Comparison of ENCODE assay signal across 4 cellular contexts in the genomic region with DNA sequence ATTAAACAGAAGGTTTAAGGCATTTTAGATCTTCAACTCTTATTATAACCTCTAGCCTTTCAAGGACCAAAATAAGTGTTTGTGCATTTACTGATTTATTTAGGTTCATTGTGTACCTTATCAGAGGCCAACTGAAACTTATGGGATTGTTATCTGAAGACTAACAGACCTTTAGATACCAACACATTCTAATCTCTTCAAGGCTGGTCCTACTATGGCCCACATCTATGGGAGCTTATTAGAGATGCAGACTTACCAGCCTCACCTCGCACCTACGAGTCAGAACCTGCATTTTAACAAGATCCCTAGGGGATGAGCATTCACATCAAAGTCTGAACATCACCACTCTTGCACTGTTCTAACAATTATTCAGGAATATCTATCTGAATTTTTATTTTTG.
TF ChIP-seq lines count a peak whose summit lies in the region.

No MANE protein-coding gene starts in this region.

TF ChIP-seq in SK-N-SH, 30 proteins besides CTCF, POLR2A, EP300 and RAD21:
- TF ChIP-seq NFIC (IDR thresholded peaks at IDR 0.05; ENCODE audit: borderline replicate concordance) = no peak
- no peak for TF ChIP-seq FOXJ3 (CRISPR knock-in tag; IDR thresholded peaks at IDR 0.05)
- TF ChIP-seq RXRA (IDR thresholded peaks at IDR 0.05; ENCODE audit: borderline replicate concordance, low read depth) = no peak
- TF ChIP-seq, protein P1, sequence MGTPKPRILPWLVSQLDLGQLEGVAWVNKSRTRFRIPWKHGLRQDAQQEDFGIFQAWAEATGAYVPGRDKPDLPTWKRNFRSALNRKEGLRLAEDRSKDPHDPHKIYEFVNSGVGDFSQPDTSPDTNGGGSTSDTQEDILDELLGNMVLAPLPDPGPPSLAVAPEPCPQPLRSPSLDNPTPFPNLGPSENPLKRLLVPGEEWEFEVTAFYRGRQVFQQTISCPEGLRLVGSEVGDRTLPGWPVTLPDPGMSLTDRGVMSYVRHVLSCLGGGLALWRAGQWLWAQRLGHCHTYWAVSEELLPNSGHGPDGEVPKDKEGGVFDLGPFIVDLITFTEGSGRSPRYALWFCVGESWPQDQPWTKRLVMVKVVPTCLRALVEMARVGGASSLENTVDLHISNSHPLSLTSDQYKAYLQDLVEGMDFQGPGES (IDR thresholded peaks at IDR 0.05; ENCODE audit: low read depth, low read length) = no peak
- TF ChIP-seq, protein P2, sequence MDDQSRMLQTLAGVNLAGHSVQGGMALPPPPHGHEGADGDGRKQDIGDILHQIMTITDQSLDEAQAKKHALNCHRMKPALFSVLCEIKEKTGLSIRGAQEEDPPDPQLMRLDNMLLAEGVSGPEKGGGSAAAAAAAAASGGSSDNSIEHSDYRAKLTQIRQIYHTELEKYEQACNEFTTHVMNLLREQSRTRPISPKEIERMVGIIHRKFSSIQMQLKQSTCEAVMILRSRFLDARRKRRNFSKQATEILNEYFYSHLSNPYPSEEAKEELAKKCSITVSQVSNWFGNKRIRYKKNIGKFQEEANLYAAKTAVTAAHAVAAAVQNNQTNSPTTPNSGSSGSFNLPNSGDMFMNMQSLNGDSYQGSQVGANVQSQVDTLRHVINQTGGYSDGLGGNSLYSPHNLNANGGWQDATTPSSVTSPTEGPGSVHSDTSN (IDR thresholded peaks at IDR 0.05) = no peak
- no peak for TF ChIP-seq YY1 (IDR thresholded peaks at IDR 0.05; ENCODE audit: low read depth)
- TF ChIP-seq FOXM1 (IDR thresholded peaks at IDR 0.05; ENCODE audit: low read depth) = no peak
- no peak for TF ChIP-seq TCF12 (IDR thresholded peaks at IDR 0.05)
- TF ChIP-seq MXI1 (IDR thresholded peaks at IDR 0.05; ENCODE audit: low read depth, low read length) = no peak
- no peak for TF ChIP-seq RCOR1 (IDR thresholded peaks at IDR 0.05; ENCODE audit: low read length)
- no peak for TF ChIP-seq SMC3 (IDR thresholded peaks at IDR 0.05; ENCODE audit: low read depth, low read length)

TF ChIP-seq in SK-N-SH treated with all-trans-retinoic acid at 6 μM for 48 hours, 23 proteins besides CTCF, POLR2A, EP300 and RAD21:
- TF ChIP-seq OSR1 (CRISPR knock-in tag; IDR thresholded peaks at IDR 0.05) (no peak), ESRRG (CRISPR knock-in tag; IDR thresholded peaks at IDR 0.05) (no peak), ZFP30 (CRISPR knock-in tag; IDR thresholded peaks at IDR 0.05) (no peak), PPARA (CRISPR knock-in tag; IDR thresholded peaks at IDR 0.05; ENCODE audit: borderline replicate concordance) (no peak), ISL1 (CRISPR knock-in tag; IDR thresholded peaks at IDR 0.05) (no peak)
- TF ChIP-seq, protein P3, sequence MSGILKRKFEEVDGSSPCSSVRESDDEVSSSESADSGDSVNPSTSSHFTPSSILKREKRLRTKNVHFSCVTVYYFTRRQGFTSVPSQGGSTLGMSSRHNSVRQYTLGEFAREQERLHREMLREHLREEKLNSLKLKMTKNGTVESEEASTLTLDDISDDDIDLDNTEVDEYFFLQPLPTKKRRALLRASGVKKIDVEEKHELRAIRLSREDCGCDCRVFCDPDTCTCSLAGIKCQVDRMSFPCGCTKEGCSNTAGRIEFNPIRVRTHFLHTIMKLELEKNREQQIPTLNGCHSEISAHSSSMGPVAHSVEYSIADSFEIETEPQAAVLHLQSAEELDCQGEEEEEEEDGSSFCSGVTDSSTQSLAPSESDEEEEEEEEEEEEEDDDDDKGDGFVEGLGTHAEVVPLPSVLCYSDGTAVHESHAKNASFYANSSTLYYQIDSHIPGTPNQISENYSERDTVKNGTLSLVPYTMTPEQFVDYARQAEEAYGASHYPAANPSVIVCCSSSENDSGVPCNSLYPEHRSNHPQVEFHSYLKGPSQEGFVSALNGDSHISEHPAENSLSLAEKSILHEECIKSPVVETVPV (CRISPR knock-in tag; IDR thresholded peaks at IDR 0.05) = no peak

TF ChIP-seq in GM12878, 131 proteins besides CTCF, POLR2A, EP300 and RAD21:
- TF ChIP-seq IKZF2 (IDR thresholded peaks at IDR 0.05) = no peak
- TF ChIP-seq, protein P4, sequence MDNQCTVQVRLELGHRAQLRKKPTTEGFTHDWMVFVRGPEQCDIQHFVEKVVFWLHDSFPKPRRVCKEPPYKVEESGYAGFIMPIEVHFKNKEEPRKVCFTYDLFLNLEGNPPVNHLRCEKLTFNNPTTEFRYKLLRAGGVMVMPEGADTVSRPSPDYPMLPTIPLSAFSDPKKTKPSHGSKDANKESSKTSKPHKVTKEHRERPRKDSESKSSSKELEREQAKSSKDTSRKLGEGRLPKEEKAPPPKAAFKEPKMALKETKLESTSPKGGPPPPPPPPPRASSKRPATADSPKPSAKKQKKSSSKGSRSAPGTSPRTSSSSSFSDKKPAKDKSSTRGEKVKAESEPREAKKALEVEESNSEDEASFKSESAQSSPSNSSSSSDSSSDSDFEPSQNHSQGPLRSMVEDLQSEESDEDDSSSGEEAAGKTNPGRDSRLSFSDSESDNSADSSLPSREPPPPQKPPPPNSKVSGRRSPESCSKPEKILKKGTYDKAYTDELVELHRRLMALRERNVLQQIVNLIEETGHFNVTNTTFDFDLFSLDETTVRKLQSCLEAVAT (IDR thresholded peaks at IDR 0.05) = no peak
- no peak for TF ChIP-seq MTA2 (IDR thresholded peaks at IDR 0.05; ENCODE audit: low read depth)
- TF ChIP-seq, protein P5, sequence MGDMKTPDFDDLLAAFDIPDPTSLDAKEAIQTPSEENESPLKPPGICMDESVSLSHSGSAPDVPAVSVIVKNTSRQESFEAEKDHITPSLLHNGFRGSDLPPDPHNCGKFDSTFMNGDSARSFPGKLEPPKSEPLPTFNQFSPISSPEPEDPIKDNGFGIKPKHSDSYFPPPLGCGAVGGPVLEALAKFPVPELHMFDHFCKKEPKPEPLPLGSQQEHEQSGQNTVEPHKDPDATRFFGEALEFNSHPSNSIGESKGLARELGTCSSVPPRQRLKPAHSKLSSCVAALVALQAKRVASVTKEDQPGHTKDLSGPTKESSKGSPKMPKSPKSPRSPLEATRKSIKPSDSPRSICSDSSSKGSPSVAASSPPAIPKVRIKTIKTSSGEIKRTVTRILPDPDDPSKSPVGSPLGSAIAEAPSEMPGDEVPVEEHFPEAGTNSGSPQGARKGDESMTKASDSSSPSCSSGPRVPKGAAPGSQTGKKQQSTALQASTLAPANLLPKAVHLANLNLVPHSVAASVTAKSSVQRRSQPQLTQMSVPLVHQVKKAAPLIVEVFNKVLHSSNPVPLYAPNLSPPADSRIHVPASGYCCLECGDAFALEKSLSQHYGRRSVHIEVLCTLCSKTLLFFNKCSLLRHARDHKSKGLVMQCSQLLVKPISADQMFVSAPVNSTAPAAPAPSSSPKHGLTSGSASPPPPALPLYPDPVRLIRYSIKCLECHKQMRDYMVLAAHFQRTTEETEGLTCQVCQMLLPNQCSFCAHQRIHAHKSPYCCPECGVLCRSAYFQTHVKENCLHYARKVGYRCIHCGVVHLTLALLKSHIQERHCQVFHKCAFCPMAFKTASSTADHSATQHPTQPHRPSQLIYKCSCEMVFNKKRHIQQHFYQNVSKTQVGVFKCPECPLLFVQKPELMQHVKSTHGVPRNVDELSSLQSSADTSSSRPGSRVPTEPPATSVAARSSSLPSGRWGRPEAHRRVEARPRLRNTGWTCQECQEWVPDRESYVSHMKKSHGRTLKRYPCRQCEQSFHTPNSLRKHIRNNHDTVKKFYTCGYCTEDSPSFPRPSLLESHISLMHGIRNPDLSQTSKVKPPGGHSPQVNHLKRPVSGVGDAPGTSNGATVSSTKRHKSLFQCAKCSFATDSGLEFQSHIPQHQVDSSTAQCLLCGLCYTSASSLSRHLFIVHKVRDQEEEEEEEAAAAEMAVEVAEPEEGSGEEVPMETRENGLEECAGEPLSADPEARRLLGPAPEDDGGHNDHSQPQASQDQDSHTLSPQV (IDR thresholded peaks at IDR 0.05) = no peak
- TF ChIP-seq, protein P6, sequence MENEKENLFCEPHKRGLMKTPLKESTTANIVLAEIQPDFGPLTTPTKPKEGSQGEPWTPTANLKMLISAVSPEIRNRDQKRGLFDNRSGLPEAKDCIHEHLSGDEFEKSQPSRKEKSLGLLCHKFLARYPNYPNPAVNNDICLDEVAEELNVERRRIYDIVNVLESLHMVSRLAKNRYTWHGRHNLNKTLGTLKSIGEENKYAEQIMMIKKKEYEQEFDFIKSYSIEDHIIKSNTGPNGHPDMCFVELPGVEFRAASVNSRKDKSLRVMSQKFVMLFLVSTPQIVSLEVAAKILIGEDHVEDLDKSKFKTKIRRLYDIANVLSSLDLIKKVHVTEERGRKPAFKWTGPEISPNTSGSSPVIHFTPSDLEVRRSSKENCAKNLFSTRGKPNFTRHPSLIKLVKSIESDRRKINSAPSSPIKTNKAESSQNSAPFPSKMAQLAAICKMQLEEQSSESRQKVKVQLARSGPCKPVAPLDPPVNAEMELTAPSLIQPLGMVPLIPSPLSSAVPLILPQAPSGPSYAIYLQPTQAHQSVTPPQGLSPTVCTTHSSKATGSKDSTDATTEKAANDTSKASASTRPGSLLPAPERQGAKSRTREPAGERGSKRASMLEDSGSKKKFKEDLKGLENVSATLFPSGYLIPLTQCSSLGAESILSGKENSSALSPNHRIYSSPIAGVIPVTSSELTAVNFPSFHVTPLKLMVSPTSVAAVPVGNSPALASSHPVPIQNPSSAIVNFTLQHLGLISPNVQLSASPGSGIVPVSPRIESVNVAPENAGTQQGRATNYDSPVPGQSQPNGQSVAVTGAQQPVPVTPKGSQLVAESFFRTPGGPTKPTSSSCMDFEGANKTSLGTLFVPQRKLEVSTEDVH (IDR thresholded peaks at IDR 0.05; ENCODE audit: low read depth, partially characterized antibody) = no peak
- TF ChIP-seq POLR2AphosphoS5 (IDR thresholded peaks at IDR 0.05; ENCODE audit: low read length) = no peak
- no peak for TF ChIP-seq SRF (IDR thresholded peaks at IDR 0.05; ENCODE audit: low read depth in 2 of 2, low read length in 2 of 2)
- TF ChIP-seq SIX5 (IDR thresholded peaks at IDR 0.05; ENCODE audit: low read depth, low read length, severe bottlenecking) = no peak

TF ChIP-seq in neural cell, 6 proteins besides CTCF, POLR2A, EP300 and RAD21:
- TF ChIP-seq TAF1 (IDR thresholded peaks at IDR 0.05; ENCODE audit: low read depth) (no peak), POLR2AphosphoS5 (IDR thresholded peaks at IDR 0.05) (no peak), SMC3 (conservative IDR thresholded peaks at IDR 0.05; ENCODE audit: poor library complexity) (no peak), MXI1 (conservative IDR thresholded peaks at IDR 0.05; ENCODE audit: poor library complexity, severe bottlenecking) (no peak), EZH2 (IDR thresholded peaks at IDR 0.05; ENCODE audit: borderline replicate concordance, insufficient read depth, low read length, poor library complexity, severe bottlenecking) (no peak)
- TF ChIP-seq, protein P7, sequence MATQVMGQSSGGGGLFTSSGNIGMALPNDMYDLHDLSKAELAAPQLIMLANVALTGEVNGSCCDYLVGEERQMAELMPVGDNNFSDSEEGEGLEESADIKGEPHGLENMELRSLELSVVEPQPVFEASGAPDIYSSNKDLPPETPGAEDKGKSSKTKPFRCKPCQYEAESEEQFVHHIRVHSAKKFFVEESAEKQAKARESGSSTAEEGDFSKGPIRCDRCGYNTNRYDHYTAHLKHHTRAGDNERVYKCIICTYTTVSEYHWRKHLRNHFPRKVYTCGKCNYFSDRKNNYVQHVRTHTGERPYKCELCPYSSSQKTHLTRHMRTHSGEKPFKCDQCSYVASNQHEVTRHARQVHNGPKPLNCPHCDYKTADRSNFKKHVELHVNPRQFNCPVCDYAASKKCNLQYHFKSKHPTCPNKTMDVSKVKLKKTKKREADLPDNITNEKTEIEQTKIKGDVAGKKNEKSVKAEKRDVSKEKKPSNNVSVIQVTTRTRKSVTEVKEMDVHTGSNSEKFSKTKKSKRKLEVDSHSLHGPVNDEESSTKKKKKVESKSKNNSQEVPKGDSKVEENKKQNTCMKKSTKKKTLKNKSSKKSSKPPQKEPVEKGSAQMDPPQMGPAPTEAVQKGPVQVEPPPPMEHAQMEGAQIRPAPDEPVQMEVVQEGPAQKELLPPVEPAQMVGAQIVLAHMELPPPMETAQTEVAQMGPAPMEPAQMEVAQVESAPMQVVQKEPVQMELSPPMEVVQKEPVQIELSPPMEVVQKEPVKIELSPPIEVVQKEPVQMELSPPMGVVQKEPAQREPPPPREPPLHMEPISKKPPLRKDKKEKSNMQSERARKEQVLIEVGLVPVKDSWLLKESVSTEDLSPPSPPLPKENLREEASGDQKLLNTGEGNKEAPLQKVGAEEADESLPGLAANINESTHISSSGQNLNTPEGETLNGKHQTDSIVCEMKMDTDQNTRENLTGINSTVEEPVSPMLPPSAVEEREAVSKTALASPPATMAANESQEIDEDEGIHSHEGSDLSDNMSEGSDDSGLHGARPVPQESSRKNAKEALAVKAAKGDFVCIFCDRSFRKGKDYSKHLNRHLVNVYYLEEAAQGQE (IDR thresholded peaks at IDR 0.05; ENCODE audit: borderline replicate concordance) = no peak
TF ChIP-seq in neural cell: peak in this region for 0.
